In genomic region chr12:27469161-27469560, GRCh38 we compare ENCODE assay signal across 1 cellular context.
TF ChIP-seq lines count a peak whose summit lies in the region.

No MANE protein-coding gene starts in this region.

TF ChIP-seq in WTC11, 78 proteins besides CTCF, POLR2A, EP300 and RAD21 (continued from another document):
- TF ChIP-seq HMGXB4 (CRISPR knock-in tag; IDR thresholded peaks at IDR 0.05) (no peak), SMAD4 (CRISPR knock-in tag; IDR thresholded peaks at IDR 0.05) (no peak), IRF1 (CRISPR knock-in tag; IDR thresholded peaks at IDR 0.05) (no peak)
